13 cellular contexts compared by ENCODE assay signal in genomic region chr7:11193888-11194287, GRCh38.
A peak's percentile ranks its signal among the peaks of the same experiment; 100 is the strongest.
DNase-seq lines count a peak whose midpoint lies in the region; TF ChIP-seq lines count a peak whose summit lies in the region.
"Had no signal": no experiment of that assay in that cellular context is flagged by ENCODE, and none has a peak within 500 bp of the region (broad histone marks: within the 10 kb centered on the region; RNA-seq: fewer than 3 reads in every experiment).

No MANE protein-coding gene starts in this region.

- no peak overlapping the region for H3K4me3 ChIP-seq in A673 (ENCODE audit: low read depth, low read length, poor library complexity, severe bottlenecking)
- peak overlapping the region; percentile 74 for H3K4me3 ChIP-seq in GM23248
- peak overlapping the region; percentile 34 to 55 (median 42) for H3K4me3 ChIP-seq in breast epithelium
- peak overlapping the region; percentile 46 to 52 for H3K4me3 ChIP-seq in muscle layer of duodenum (ENCODE audit: low read depth in 1 of 2, low read length in 2 of 2)
- H3K4me3 ChIP-seq in tibial nerve, result peak overlapping the region in 2 of 4 donors; percentile 36 to 52

- no TSS peak for BruUV-seq in A673 (replicated peaks; lab: Mats Ljungman, UMichigan)

- TF ChIP-seq EP300 in tibial nerve (IDR thresholded peaks at IDR 0.05), result no peak

- WGBS in GM23248 (ENCODE audit: low coverage in 1 of 2, low lambda C conversion rate in 2 of 2, missing lambda C conversion rate in 2 of 2), 2 experiments, result 18 to 31% methylated on average over 2 of the region's 2 CpGs
- 68 to 75% methylated on average over 2 of the region's 2 CpGs for WGBS in tibial nerve, 2 donors

- H3F3A ChIP-seq in GM23248 (ENCODE audit: insufficient read depth), result peaks cover 14% of the 10 kb centered on the region

- H3K4me1 ChIP-seq in A673 (ENCODE audit: insufficient read depth, low read length, poor library complexity, severe bottlenecking) (peaks cover 4% of the 10 kb centered on the region), GM23248 (ENCODE audit: insufficient read depth) (peaks cover 29% of the 10 kb centered on the region), breast epithelium (no peaks in the 10 kb centered on the region), muscle layer of duodenum (ENCODE audit: control insufficient read depth in 1 of 2, insufficient read depth in 2 of 2, low read length in 2 of 2) (peaks cover 0 to 4% of the 10 kb centered on the region in 2 donors), tibial nerve (peaks cover 0 to 34% (median 0%) of the 10 kb centered on the region in 4 donors)

- H3K36me3 ChIP-seq in A673 (ENCODE audit: insufficient read depth, low read length, poor library complexity, severe bottlenecking) (no peaks in the 10 kb centered on the region), GM23248 (ENCODE audit: low read depth) (no peaks in the 10 kb centered on the region), breast epithelium (no peaks in the 10 kb centered on the region), muscle layer of duodenum (ENCODE audit: control insufficient read depth in 1 of 2, insufficient read depth in 2 of 2, low read length in 2 of 2) (no peaks in the 10 kb centered on the region), tibial nerve (no peaks in the 10 kb centered on the region)
- H3K36me3 ChIP-seq: cardiac muscle cell had no signal

- intact Hi-C loops in A673 (cut with micrococcal nuclease; ENCODE audit: unreplicated experiment), result no loop called here
- intact Hi-C loops in breast epithelium (cut with DNase I; ENCODE audit: low total_unique reads), result no loop called here

- peak overlapping the region; percentile 77 for H3K9ac ChIP-seq in GM23248

- H3K79me2 ChIP-seq in GM23248 (ENCODE audit: insufficient read depth), result no peaks in the 10 kb centered on the region

- peak overlapping the region; percentile 88 for H2AFZ ChIP-seq in GM23248

- H3K9me2 ChIP-seq in GM23248 (ENCODE audit: insufficient read depth), result no peaks in the 10 kb centered on the region

- no peak for DNase-seq in A673 (ENCODE audit: low spot score)
- DNase-seq in GM23248, result peak; percentile 18
- no peak for DNase-seq in breast epithelium (ENCODE audit: low spot score in 2 of 2)
- no peak for DNase-seq in NCI-H774 (lab: John Stamatoyannopoulos, UW)
- no peak for DNase-seq in inferior parietal cortex (ENCODE audit: extremely low spot score)
- DNase-seq in stimulated activated CD4-positive, alpha-beta T cell treated with anti-CD3 and anti-CD28 coated beads, Interleukin-4, amount 100 ng/mL, for 24 hours, result no peak
- no peak for DNase-seq in tibial nerve (ENCODE audit: low spot score in 2 of 2)
- DNase-seq: activated CD4-positive, alpha-beta memory T cell treated with anti-CD3 and anti-CD28 coated beads for 36 hours; activated naive CD4-positive, alpha-beta T cell; CD4-positive, CD25-positive, alpha-beta regulatory T cell; NCI-H2171 had no signal

- no peaks in the 10 kb centered on the region for H3K9me3 ChIP-seq in A673 (ENCODE audit: low read depth, low read length, poor library complexity, severe bottlenecking)
- no peaks in the 10 kb centered on the region for H3K9me3 ChIP-seq in GM23248 (ENCODE audit: low read depth)
- H3K9me3 ChIP-seq in breast epithelium, result no peaks in the 10 kb centered on the region
- no peaks in the 10 kb centered on the region for H3K9me3 ChIP-seq in muscle layer of duodenum (ENCODE audit: control insufficient read depth in 1 of 2, low read length in 2 of 2)
- no peaks in the 10 kb centered on the region for H3K9me3 ChIP-seq in tibial nerve

- H3K4me2 ChIP-seq in GM23248 (ENCODE audit: unreplicated experiment), result peak overlapping the region; percentile 83

- H3K27me3 ChIP-seq in A673 (replicated peaks; ENCODE audit: insufficient read depth, low read depth, low read length, poor library complexity) (no peaks in the 10 kb centered on the region), GM23248 (replicated peaks; ENCODE audit: insufficient read depth) (no peaks in the 10 kb centered on the region), breast epithelium (no peaks in the 10 kb centered on the region), muscle layer of duodenum (ENCODE audit: low read depth, low read length) (no peaks in the 10 kb centered on the region), tibial nerve (no peaks in the 10 kb centered on the region)
- H3K27me3 ChIP-seq: cardiac muscle cell had no signal

- CTCF ChIA-PET in A673 (lab: Charles Lee), result no interaction called here

- POLR2A ChIA-PET in A673 (lab: Charles Lee; ENCODE audit: low non-redundant PET), result no interaction called here

- TF ChIP-seq CTCF in A673 (conservative IDR thresholded peaks at IDR 0.05; ENCODE audit: low read depth, low read length) (no peak), breast epithelium (IDR thresholded peaks at IDR 0.05) (no peak), tibial nerve (IDR thresholded peaks at IDR 0.05) (no peak)

- TF ChIP-seq POLR2A in breast epithelium (IDR thresholded peaks at IDR 0.05), result no peak
- no peak for TF ChIP-seq POLR2A in tibial nerve (IDR thresholded peaks at IDR 0.05)

- in situ Hi-C loops in GM23248 (cut with MboI), result no loop called here

- no peaks in the 10 kb centered on the region for H4K20me1 ChIP-seq in GM23248 (ENCODE audit: insufficient read depth)

- H3K27ac ChIP-seq in A673 (ENCODE audit: low read depth, low read length, poor library complexity, severe bottlenecking), result peak overlapping the region; percentile 10
- peak overlapping the region; percentile 44 for H3K27ac ChIP-seq in GM23248
- H3K27ac ChIP-seq in breast epithelium, result peak overlapping the region in 1 of 2 donors; percentile 3
- H3K27ac ChIP-seq in muscle layer of duodenum (ENCODE audit: low read length), result peak overlapping the region; percentile 20
- peak overlapping the region in 2 of 4 donors; percentile 36 to 79 for H3K27ac ChIP-seq in tibial nerve
- H3K27ac ChIP-seq: cardiac muscle cell had no signal
